In genomic region chr15:38793181-38793580, GRCh38 we compare ENCODE assay signal across 19 cellular contexts.
DNase-seq lines count a peak whose midpoint lies in the region; ATAC-seq and TF ChIP-seq lines count a peak whose summit lies in the region.
"Had no signal": no experiment of that assay in that cellular context is flagged by ENCODE, and none has a peak within 500 bp of the region (broad histone marks: within the 10 kb centered on the region; RNA-seq: fewer than 3 reads in every experiment).

No MANE protein-coding gene starts in this region.

- H3K79me1 ChIP-seq in IMR-90 (ENCODE audit: low read depth in 1 of 2, low read length in 2 of 2), result no peaks in the 10 kb centered on the region

- H2AK5ac ChIP-seq in IMR-90 (ENCODE audit: low read depth, low read length), result no peak overlapping the region

- H3K27ac Mint-ChIP-seq in chondrocyte (ENCODE audit: unreplicated experiment) (peak overlapping the region; percentile 74), nephron (peak overlapping the region; percentile 86 to 95 (median 92)), type B pancreatic cell (no peak overlapping the region)
- H3K27ac Mint-ChIP-seq: B cell; CD4-positive, CD25-positive, alpha-beta regulatory T cell had no signal

- POLR2A ChIA-PET in IMR-90 (lab: Charles Lee; ENCODE audit: unreplicated experiment), result no interaction called here

- no peak overlapping the region for H2BK20ac ChIP-seq in IMR-90 (ENCODE audit: low read depth, low read length)

- no peak overlapping the region for H4K5ac ChIP-seq in IMR-90 (ENCODE audit: low read depth, low read length)

- H3K4me3 Mint-ChIP-seq in chondrocyte (ENCODE audit: unreplicated experiment), result no peak overlapping the region
- H3K4me3 Mint-ChIP-seq in nephron, result peak overlapping the region in 1 of 3 experiments; percentile 2
- no peak overlapping the region for H3K4me3 Mint-ChIP-seq in type B pancreatic cell
- H3K4me3 Mint-ChIP-seq: B cell; CD4-positive, CD25-positive, alpha-beta regulatory T cell; CD8-positive, alpha-beta memory T cell had no signal

- H3K4ac ChIP-seq in IMR-90 (ENCODE audit: low read depth, low read length), result peak overlapping the region; percentile 25; the same call in 1 of the 2 replicates

- H2AK9ac ChIP-seq in IMR-90 (replicated peaks; ENCODE audit: low read depth, low read length, poor library complexity), result no peak overlapping the region

- H2BK5ac ChIP-seq in IMR-90 (ENCODE audit: low read depth, low read length, poor library complexity, severe bottlenecking), result no peak overlapping the region

- H3K23ac ChIP-seq in IMR-90 (ENCODE audit: low read depth, low read length), result no peak overlapping the region

- H4K8ac ChIP-seq in IMR-90 (ENCODE audit: low read depth in 2 of 2, low read length in 2 of 2), result no peak overlapping the region

- no peak for TF ChIP-seq CTCF in IMR-90 (conservative IDR thresholded peaks at IDR 0.05; ENCODE audit: low read depth, low read length)
- TF ChIP-seq CTCF in chondrocyte (IDR thresholded peaks at IDR 0.05), result no peak
- no peak for TF ChIP-seq CTCF in nephron (IDR thresholded peaks at IDR 0.05; ENCODE audit: unreplicated experiment in 3 of 3)
- no peak for TF ChIP-seq CTCF in type B pancreatic cell (conservative IDR thresholded peaks at IDR 0.05)
- TF ChIP-seq CTCF in mammary epithelial cell (conservative IDR thresholded peaks at IDR 0.05 in 1 of 2, IDR thresholded peaks at IDR 0.05 in 1 of 2; ENCODE audit: extremely low read depth in 1 of 2, insufficient read depth in 1 of 2, low read depth in 1 of 2, low read length in 2 of 2), result no peak

- DNase-seq in IMR-90 (no peak), chondrocyte (ENCODE audit: low spot score) (no peak), type B pancreatic cell (ENCODE audit: extremely low spot score, unreplicated experiment) (no peak), mammary epithelial cell (no peak)
- DNase-seq: CD4-positive, CD25-positive, alpha-beta regulatory T cell; CD8-positive, alpha-beta memory T cell; COR-L47; DMS 273 treated with DMSO at 0.1 percent for 48 hours; DMS53; DND-41; EL; GM23248; HCEC 1CT had no signal

- H3K9me1 ChIP-seq in IMR-90 (ENCODE audit: insufficient read depth, low read length), result no peaks in the 10 kb centered on the region

- H3K9me3 Mint-ChIP-seq in chondrocyte (ENCODE audit: low read depth) (peaks cover 4% of the 10 kb centered on the region), nephron (peaks cover 6% of the 10 kb centered on the region), type B pancreatic cell (peaks cover 5% of the 10 kb centered on the region)

- H3K27ac ChIP-seq in IMR-90 (ENCODE audit: insufficient read depth, low read length), result no peak overlapping the region
- H3K27ac ChIP-seq in mammary epithelial cell (ENCODE audit: insufficient read depth, low read depth, low read length), result no peak overlapping the region
- H3K27ac ChIP-seq: BLaER1 treated with 17β-estradiol and CSF1 and Interleukin-3, amounts not matched to agents 10 nM and 100 nM; GM23248 had no signal

- H3K27me3 Mint-ChIP-seq in chondrocyte (ENCODE audit: low read depth) (peaks cover 3% of the 10 kb centered on the region), nephron (ENCODE audit: low read depth) (no peaks in the 10 kb centered on the region), type B pancreatic cell (peaks cover 13% of the 10 kb centered on the region)
- H3K27me3 Mint-ChIP-seq: CD4-positive, CD25-positive, alpha-beta regulatory T cell had no signal

- H3K4me1 ChIP-seq in IMR-90 (ENCODE audit: control insufficient read depth, insufficient read depth, low read length), result peaks cover 3% of the 10 kb centered on the region
- H3K4me1 ChIP-seq in mammary epithelial cell (ENCODE audit: insufficient read depth, low read length), result no peaks in the 10 kb centered on the region
- H3K4me1 ChIP-seq: BLaER1 treated with 17β-estradiol and CSF1 and Interleukin-3, amounts not matched to agents 10 nM and 100 nM had no signal

- H3K36me3 Mint-ChIP-seq in chondrocyte (ENCODE audit: low read depth), result no peaks in the 10 kb centered on the region
- H3K36me3 Mint-ChIP-seq in nephron (ENCODE audit: low read depth), result no peaks in the 10 kb centered on the region
- H3K36me3 Mint-ChIP-seq in type B pancreatic cell, result no peaks in the 10 kb centered on the region

- no peak overlapping the region for H3K9ac ChIP-seq in IMR-90 (ENCODE audit: low read depth, low read length)
- no peak overlapping the region for H3K9ac ChIP-seq in mammary epithelial cell (ENCODE audit: insufficient read depth, low read length)
- H3K9ac ChIP-seq: BLaER1 treated with 17β-estradiol and CSF1 and Interleukin-3, amounts not matched to agents 10 nM and 100 nM; GM23248 had no signal

- ATAC-seq in IMR-90 (ENCODE audit: low read depth), result 0 out of 2 replicates have a peak, but pooled peaks have one; percentile 17
- ATAC-seq in GM19035 (IDR thresholded peaks at IDR 0.05; ENCODE audit: unreplicated experiment), result no peak
- ATAC-seq: GM12878, HepG2 had no signal

- no peak overlapping the region for H3K14ac ChIP-seq in IMR-90 (replicated peaks; ENCODE audit: low read depth, low read length)

- H2AFZ ChIP-seq in IMR-90 (replicated peaks; ENCODE audit: low read length, poor library complexity), result no peak overlapping the region
- H2AFZ ChIP-seq in mammary epithelial cell (ENCODE audit: low read depth, low read length), result no peak overlapping the region
- H2AFZ ChIP-seq: GM23248 had no signal

- H3K27me3 ChIP-seq in IMR-90 (ENCODE audit: control insufficient read depth, insufficient read depth, low read length) (0 out of 2 replicates have a peak, but pooled peaks cover 2% of the 10 kb centered on the region), mammary epithelial cell (ENCODE audit: insufficient read depth, low read length) (no peaks in the 10 kb centered on the region)
- H3K27me3 ChIP-seq: BLaER1 treated with 17β-estradiol and CSF1 and Interleukin-3, amounts not matched to agents 10 nM and 100 nM had no signal

- in situ Hi-C loops in IMR-90 (cut with MboI; ENCODE audit: low sequenced_read_pairs) (no loop called here), mammary epithelial cell (cut with MboI; ENCODE audit: low sequenced_read_pairs in 2 of 2) (no loop called here)

- H4K91ac ChIP-seq in IMR-90 (ENCODE audit: insufficient read depth, low read depth, low read length), result no peak overlapping the region

- CTCF ChIA-PET in IMR-90 (lab: Yijun Ruan, JAX) (no interaction called here), mammary epithelial cell (lab: Charles Lee; ENCODE audit: low non-redundant PET) (no interaction called here)

- intact Hi-C loops in IMR-90 (cut with micrococcal nuclease) (no loop called here), mammary epithelial cell (cut with micrococcal nuclease) (no loop called here)

- H4K20me1 ChIP-seq in IMR-90 (ENCODE audit: insufficient read depth, low read length), result no peaks in the 10 kb centered on the region
- H4K20me1 ChIP-seq in mammary epithelial cell (ENCODE audit: insufficient read depth, low read length), result no peaks in the 10 kb centered on the region
- H4K20me1 ChIP-seq: BLaER1 treated with 17β-estradiol and CSF1 and Interleukin-3, amounts not matched to agents 10 nM and 100 nM had no signal

- no peak overlapping the region for H2BK15ac ChIP-seq in IMR-90 (ENCODE audit: low read depth, low read length)

- no peak for TF ChIP-seq POLR2A in IMR-90 (IDR thresholded peaks at IDR 0.05; ENCODE audit: low read depth, low read length)

- H3K4me1 Mint-ChIP-seq in chondrocyte (ENCODE audit: low read depth), result peaks cover 22% of the 10 kb centered on the region
- H3K4me1 Mint-ChIP-seq in nephron, result peaks cover 22% of the 10 kb centered on the region
- H3K4me1 Mint-ChIP-seq in type B pancreatic cell (ENCODE audit: unreplicated experiment), result peaks cover 3% of the 10 kb centered on the region
- H3K4me1 Mint-ChIP-seq: B cell; CD4-positive, CD25-positive, alpha-beta regulatory T cell; CD8-positive, alpha-beta memory T cell had no signal

- H3K18ac ChIP-seq in IMR-90 (ENCODE audit: low read depth, low read length), result no peak overlapping the region; the same call in 1 of the 2 replicates

- no peak for TF ChIP-seq RAD21 in IMR-90 (IDR thresholded peaks at IDR 0.05; ENCODE audit: low read length)

- 50% methylated on average over 2 of the region's 2 CpGs; no CpG with 5 or more reads in 1 of the 2 experiments for WGBS in IMR-90 (ENCODE audit: extremely low coverage in 2 of 2, insufficient read length in 1 of 2), 2 experiments
- WGBS in mammary epithelial cell (ENCODE audit: low coverage, missing lambda C conversion rate), result 59% methylated on average over 2 of the region's 2 CpGs

- H3K56ac ChIP-seq in IMR-90 (ENCODE audit: extremely low read depth, insufficient read depth, low read length), result no peak overlapping the region

- H3K79me2 ChIP-seq in mammary epithelial cell (ENCODE audit: insufficient read depth, low read length), result no peaks in the 10 kb centered on the region

- H3K36me3 ChIP-seq in IMR-90 (ENCODE audit: control insufficient read depth, insufficient read depth, low read length) (no peaks in the 10 kb centered on the region), mammary epithelial cell (ENCODE audit: insufficient read depth, low read length) (no peaks in the 10 kb centered on the region)
- H3K36me3 ChIP-seq: BLaER1 treated with 17β-estradiol and CSF1 and Interleukin-3, amounts not matched to agents 10 nM and 100 nM had no signal

- dilution Hi-C loops in IMR-90 (cut with HindIII; ENCODE audit: low sequenced_read_pairs, unreplicated experiment) (no loop called here), mammary epithelial cell (cut with HindIII; ENCODE audit: low sequenced_read_pairs) (no loop called here)

- no peak overlapping the region for H3K4me3 ChIP-seq in IMR-90 (ENCODE audit: insufficient read depth, low read depth, low read length)
- no peak overlapping the region for H3K4me3 ChIP-seq in mammary epithelial cell (replicated peaks in 1 of 3; ENCODE audit: insufficient read depth in 1 of 3, low read depth in 2 of 3, low read length in 3 of 3)
- H3K4me3 ChIP-seq: BLaER1 treated with 17β-estradiol and CSF1 and Interleukin-3, amounts not matched to agents 10 nM and 100 nM; GM12878; GM23248 had no signal

- H2BK120ac ChIP-seq in IMR-90 (ENCODE audit: low read depth, low read length), result no peak overlapping the region

- H3K9me3 ChIP-seq in IMR-90 (ENCODE audit: control insufficient read depth, insufficient read depth, low read length), result no peaks in the 10 kb centered on the region
- no peaks in the 10 kb centered on the region for H3K9me3 ChIP-seq in mammary epithelial cell (replicated peaks; ENCODE audit: insufficient read depth, low read length)

- BruUV-seq in IMR-90 (replicated peaks; lab: Mats Ljungman, UMichigan) (no TSS peak), mammary epithelial cell (replicated peaks; lab: Mats Ljungman, UMichigan) (no TSS peak)

- H3K4me2 ChIP-seq in IMR-90 (ENCODE audit: low read depth, low read length) (no peak overlapping the region), mammary epithelial cell (ENCODE audit: insufficient read depth, low read depth, low read length) (no peak overlapping the region)
- H3K4me2 ChIP-seq: BLaER1 treated with 17β-estradiol and CSF1 and Interleukin-3, amounts not matched to agents 10 nM and 100 nM had no signal

TF ChIP-seq in IMR-90, 13 proteins besides CTCF, POLR2A, EP300 and RAD21:
- TF ChIP-seq MAFK (IDR thresholded peaks at IDR 0.05; ENCODE audit: low read depth, low read length), result no peak
- no peak for TF ChIP-seq RFX5 (IDR thresholded peaks at IDR 0.05; ENCODE audit: low read depth, low read length)
- no peak for TF ChIP-seq BHLHE40 (IDR thresholded peaks at IDR 0.05; ENCODE audit: low read depth, low read length)
- TF ChIP-seq SMC3 (IDR thresholded peaks at IDR 0.05; ENCODE audit: low read depth, low read length), result no peak
TF ChIP-seq in IMR-90: peak in this region for 0.
